In genomic region chr6:122238861-122239260, GRCh38 we compare ENCODE assay signal across 1 cellular context.
TF ChIP-seq lines count a peak whose summit lies in the region.

No MANE protein-coding gene starts in this region.

TF ChIP-seq in HepG2, 621 proteins besides CTCF, POLR2A, EP300 and RAD21 (continued from another document):
- no peak for TF ChIP-seq PAX8 (CRISPR knock-in tag; IDR thresholded peaks at IDR 0.05; ENCODE audit: borderline replicate concordance)
- TF ChIP-seq ZNF891 (CRISPR knock-in tag; IDR thresholded peaks at IDR 0.05) = no peak
- no peak for TF ChIP-seq TEAD2 (CRISPR knock-in tag; IDR thresholded peaks at IDR 0.05)
- TF ChIP-seq ZNF687 (CRISPR knock-in tag; IDR thresholded peaks at IDR 0.05) = no peak
- peak; percentile 63 to 89; a peak in 3 of 4 replicates for TF ChIP-seq MAFK (conservative IDR thresholded peaks at IDR 0.05 in 1 of 2, IDR thresholded peaks at IDR 0.05 in 1 of 2; ENCODE audit: low read length in 2 of 2)
- TF ChIP-seq ZNF446 (CRISPR knock-in tag; IDR thresholded peaks at IDR 0.05) = no peak
- TF ChIP-seq FOSL1 (CRISPR knock-in tag; IDR thresholded peaks at IDR 0.05; ENCODE audit: borderline replicate concordance) = no peak
- TF ChIP-seq MAFF (IDR thresholded peaks at IDR 0.05; ENCODE audit: low read depth, low read length) = peak; percentile 78
